In genomic region chr3:28347374-28348285, GRCh38 we compare ENCODE assay signal across 8 cellular contexts. TPM values are rescaled to one million over a fixed set of nuclear protein-coding genes. Genes with fewer than 3 reads are reported as not detected.
DNase-seq lines count a peak whose midpoint lies in the region; ATAC-seq, FAIRE-seq and TF ChIP-seq lines count a peak whose summit lies in the region.

No MANE protein-coding gene starts in this region.

- H3K4me1 ChIP-seq in CD8-positive, alpha-beta memory T cell (ENCODE audit: insufficient read depth, low read length): peaks cover 45% of the 10 kb centered on the region
- H3K4me1 ChIP-seq in Loucy (ENCODE audit: insufficient read depth, low read length, poor library complexity, severe bottlenecking): peaks cover 68% of the 10 kb centered on the region
- H3K4me1 ChIP-seq in GM12878 (ENCODE audit: control insufficient read depth, insufficient read depth, low read length): no peaks in the 10 kb centered on the region
- H3K4me1 ChIP-seq in keratinocyte (ENCODE audit: control insufficient read depth, extremely low read depth, insufficient read depth, low read length): peaks cover 22% of the 10 kb centered on the region

- DNase-seq in CD8-positive, alpha-beta memory T cell: peak in 1 of 5 donors; percentile 14
- DNase-seq in GM12878 (ENCODE audit: low read depth, low spot score) (no peak), keratinocyte (ENCODE audit: low read depth, low spot score) (no peak), stromal cell of bone marrow (ENCODE audit: low read depth) (peak; percentile 71), SW 1271 (lab: John Stamatoyannopoulos, UW) (no peak), UCSD-AML1 (lab: John Stamatoyannopoulos, UW; ENCODE audit: unreplicated experiment) (no peak)

- no peaks in the 10 kb centered on the region for H3K9me2 ChIP-seq in Loucy (replicated peaks; ENCODE audit: low read depth, low read length)

- H2AFZ ChIP-seq in Loucy (ENCODE audit: low read length) (peak overlapping the region; percentile 99), GM12878 (ENCODE audit: control insufficient read depth, low read depth, low read length) (peak overlapping the region; percentile 87), keratinocyte (ENCODE audit: control insufficient read depth, low read length) (peak overlapping the region; percentile 88)

- H3K4me3 Mint-ChIP-seq in CD8-positive, alpha-beta memory T cell: peak overlapping the region; percentile 96 to 100 (median 98)

- H3K9me3 Mint-ChIP-seq in CD8-positive, alpha-beta memory T cell: peaks cover 0 to 11% (median 9%) of the 10 kb centered on the region in 5 donors

- TSS peak; percentile 58 for BruUV-seq in GM12878 (replicated peaks; lab: Mats Ljungman, UMichigan)

- H3K4me3 ChIP-seq in CD8-positive, alpha-beta memory T cell (ENCODE audit: low read length): peak overlapping the region; percentile 92
- H3K4me3 ChIP-seq in Loucy (ENCODE audit: low read length, poor library complexity, severe bottlenecking) (peak overlapping the region; percentile 86), GM12878 (peak overlapping the region; percentile 81), keratinocyte (ENCODE audit: control insufficient read depth in 2 of 3, extremely low read depth in 1 of 3, insufficient read depth in 2 of 3, low read depth in 1 of 3, low read length in 3 of 3) (peak overlapping the region; percentile 62 to 94 (median 91))

- H3K9ac ChIP-seq in Loucy (ENCODE audit: low read depth, low read length, poor library complexity, severe bottlenecking) (peak overlapping the region; percentile 87), GM12878 (ENCODE audit: control insufficient read depth, insufficient read depth, low read length) (peak overlapping the region; percentile 98), keratinocyte (ENCODE audit: control insufficient read depth, extremely low read depth, insufficient read depth, low read length) (peak overlapping the region; percentile 94)

- CTCF ChIA-PET in CD8-positive, alpha-beta memory T cell (lab: Charles Lee): interaction anchor here (1.9 to 4.5 kb wide), 4 partner anchors 11 to 636 kb away, joined by 6 to 26 read pairs (median 14); no protein-coding TSS in a partner anchor
- CTCF ChIA-PET in GM12878 (lab: Yijun Ruan, JAX): interaction anchor here (1.7 to 2.0 kb wide), 4 partner anchors 10 to 636 kb away, joined by 7 to 18 read pairs (median 10); no protein-coding TSS in a partner anchor

- H4K20me1 ChIP-seq in Loucy (ENCODE audit: insufficient read depth, low read length, poor library complexity, severe bottlenecking): peaks cover 12% of the 10 kb centered on the region
- no peaks in the 10 kb centered on the region for H4K20me1 ChIP-seq in GM12878 (ENCODE audit: control insufficient read depth, insufficient read depth)
- no peaks in the 10 kb centered on the region for H4K20me1 ChIP-seq in keratinocyte (ENCODE audit: control insufficient read depth, extremely low read depth, insufficient read depth, low read length)

- peaks cover 60% of the 10 kb centered on the region for H3K79me2 ChIP-seq in Loucy (ENCODE audit: insufficient read depth, low read length)
- H3K79me2 ChIP-seq in GM12878 (ENCODE audit: control insufficient read depth, insufficient read depth, low read length): peaks cover 63% of the 10 kb centered on the region
- H3K79me2 ChIP-seq in keratinocyte (ENCODE audit: control insufficient read depth, insufficient read depth, low read length): peaks cover 52% of the 10 kb centered on the region

- H3K4me1 Mint-ChIP-seq in CD8-positive, alpha-beta memory T cell: peaks cover 62 to 86% (median 80%) of the 10 kb centered on the region in 3 donors

- WGBS in GM12878 (ENCODE audit: insufficient coverage, insufficient replicate concordance, low lambda C conversion rate, missing lambda C conversion rate): 85% methylated on average over 17 of the region's 17 CpGs

- TF ChIP-seq RAD21 in GM12878 (IDR thresholded peaks at IDR 0.05; ENCODE audit: insufficient read depth, low read depth, low read length): no peak

- H3K36me3 ChIP-seq in CD8-positive, alpha-beta memory T cell (ENCODE audit: insufficient read depth, low read length): no peaks in the 10 kb centered on the region
- H3K36me3 ChIP-seq in Loucy (ENCODE audit: insufficient read depth, low read length) (no peaks in the 10 kb centered on the region), GM12878 (ENCODE audit: control insufficient read depth in 2 of 2, insufficient read depth in 2 of 2, low read length in 1 of 2) (no peaks in the 10 kb centered on the region), keratinocyte (ENCODE audit: control insufficient read depth in 2 of 2, extremely low read depth in 1 of 2, insufficient read depth in 2 of 2, low read length in 2 of 2) (no peaks in the 10 kb centered on the region)

- H3K9me1 ChIP-seq in keratinocyte (ENCODE audit: control insufficient read depth, extremely low read depth, insufficient read depth, low read length): no peaks in the 10 kb centered on the region

- no peaks in the 10 kb centered on the region for H3F3A ChIP-seq in Loucy (ENCODE audit: low read depth)

- in situ Hi-C loops in GM12878 (cut with MboI): loop anchor here (10.0 to 25.0 kb wide), 2 partner anchors 863 to 1210 kb away; partner anchors contain the start of gene SLC4A7

- intact Hi-C loops in GM12878 (cut with micrococcal nuclease; ENCODE audit: unreplicated experiment): loop anchor here (10.0 kb wide), 1 partner anchor 863 kb away; the partner anchor contains the start of gene SLC4A7

- FAIRE-seq in GM12878 (lab: Jason Lieb, UNC) (no peak), keratinocyte (lab: Jason Lieb, UNC) (peak; percentile 67)

- H3K36me3 Mint-ChIP-seq in CD8-positive, alpha-beta memory T cell: peaks cover 10 to 29% (median 16%) of the 10 kb centered on the region in 3 donors

- H3K27ac Mint-ChIP-seq in CD8-positive, alpha-beta memory T cell: peak overlapping the region; percentile 95 to 100 (median 99)

- peak overlapping the region; percentile 97 for H3K27ac ChIP-seq in CD8-positive, alpha-beta memory T cell (ENCODE audit: low read depth, low read length)
- H3K27ac ChIP-seq in GM12878 (ENCODE audit: control insufficient read depth, insufficient read depth) (peak overlapping the region; percentile 97), keratinocyte (ENCODE audit: control insufficient read depth, insufficient read depth, low read length) (peak overlapping the region; percentile 98)

- H3K4me2 ChIP-seq in Loucy (ENCODE audit: low read depth, low read length, poor library complexity, severe bottlenecking): peak overlapping the region; percentile 84
- H3K4me2 ChIP-seq in GM12878 (ENCODE audit: control insufficient read depth, insufficient read depth): peak overlapping the region; percentile 84
- H3K4me2 ChIP-seq in keratinocyte (ENCODE audit: control insufficient read depth, extremely low read depth, insufficient read depth, low read depth, low read length): peak overlapping the region; percentile 91

- SMC1A ChIA-PET in GM12878 (lab: Charles Lee; ENCODE audit: uncharacterized antibody, unreplicated experiment): interaction anchor here (0.6 to 2.4 kb wide), 4 partner anchors 8 to 633 kb away, joined by 3 to 7 read pairs (median 4); no protein-coding TSS in a partner anchor

- no peaks in the 10 kb centered on the region for H3K27me3 Mint-ChIP-seq in CD8-positive, alpha-beta memory T cell

- TF ChIP-seq POLR2A in GM12878 (IDR thresholded peaks at IDR 0.05; ENCODE audit: low read depth, low read length): no peak

- TF ChIP-seq CTCF in Loucy (conservative IDR thresholded peaks at IDR 0.05; ENCODE audit: low read length) (no peak), GM12878 (IDR thresholded peaks at IDR 0.05 in 2 of 3, conservative IDR thresholded peaks at IDR 0.05 in 1 of 3; ENCODE audit: control insufficient read depth in 2 of 3, extremely low read depth in 1 of 3, insufficient read depth in 1 of 3, low read depth in 3 of 3, low read length in 3 of 3) (no peak), keratinocyte (optimal IDR thresholded peaks at IDR 0.05 in 1 of 3, IDR thresholded peaks at IDR 0.05 in 1 of 3, conservative IDR thresholded peaks at IDR 0.05 in 1 of 3; ENCODE audit: extremely low read depth in 1 of 3, insufficient read depth in 2 of 3, low read length in 3 of 3) (no peak)

- H3K9me3 ChIP-seq in CD8-positive, alpha-beta memory T cell (ENCODE audit: low read length): no peaks in the 10 kb centered on the region
- H3K9me3 ChIP-seq in Loucy (ENCODE audit: insufficient read depth, low read depth, low read length) (no peaks in the 10 kb centered on the region), GM12878 (replicated peaks; ENCODE audit: control insufficient read depth, insufficient read depth, low read length) (no peaks in the 10 kb centered on the region), keratinocyte (ENCODE audit: control insufficient read depth, low read depth, low read length) (no peaks in the 10 kb centered on the region)

- dilution Hi-C loops in keratinocyte (cut with MboI; ENCODE audit: extremely low pct_ligation_motif_present, low sequenced_read_pairs): no loop called here

- ATAC-seq in GM12878: no peak
- no peak for ATAC-seq in GM18870 (IDR thresholded peaks at IDR 0.05; ENCODE audit: unreplicated experiment)

- POLR2A ChIA-PET in CD8-positive, alpha-beta memory T cell (lab: Charles Lee): interaction anchor here (0.8 to 2.1 kb wide), 4 partner anchors 21 to 1015 kb away, joined by 4 to 14 read pairs (median 9); partner anchors contain the start of gene SLC4A7
- POLR2A ChIA-PET in GM12878 (lab: Charles Lee): interaction anchor here (1.6 to 1.9 kb wide), 2 partner anchors 21 to 636 kb away, joined by 12 to 17 read pairs; no protein-coding TSS in a partner anchor

- no peak for TF ChIP-seq EP300 in GM12878 (IDR thresholded peaks at IDR 0.05; ENCODE audit: borderline replicate concordance in 1 of 2, control insufficient read depth in 1 of 2, low read depth in 2 of 2, low read length in 2 of 2)

- H3K27me3 ChIP-seq in CD8-positive, alpha-beta memory T cell (ENCODE audit: insufficient read depth, low read length, poor library complexity, severe bottlenecking): no peaks in the 10 kb centered on the region
- H3K27me3 ChIP-seq in Loucy (ENCODE audit: insufficient read depth, low read length, poor library complexity, severe bottlenecking): no peaks in the 10 kb centered on the region
- H3K27me3 ChIP-seq in GM12878 (replicated peaks in 1 of 2; ENCODE audit: control insufficient read depth in 2 of 2, insufficient read depth in 2 of 2, low read length in 1 of 2): no peaks in the 10 kb centered on the region
- no peaks in the 10 kb centered on the region for H3K27me3 ChIP-seq in keratinocyte (ENCODE audit: control insufficient read depth, extremely low read depth, insufficient read depth, low read length)

- RAD21 ChIA-PET in GM12878 (lab: Charles Lee; ENCODE audit: unreplicated experiment): interaction anchor here (1.0 to 1.6 kb wide), 2 partner anchors 20 to 21 kb away, joined by 4 to 5 read pairs; no protein-coding TSS in a partner anchor

RNA-seq across cellular contexts. Expression of gene ZCWPW2, which starts 0.9 kb away (rescaled TPM):
- under 1 TPM; 0.20 to 0.27 TPM for total RNA-seq in CD8-positive, alpha-beta memory T cell
- polyA plus RNA-seq in CD8-positive, alpha-beta memory T cell: 0.66 TPM
- total RNA-seq in GM12878 (2013; cell fraction: nucleolus; rRNA removed): 0.32 and 0.38 TPM in 2 replicates
- total RNA-seq in GM12878 (2014; rRNA removed) (not detected in 2 replicates), GM12878 (2014; rRNA removed; fragmentation: Illumina TruSeq; extraction: Trizol) (0.09 and 0.18 TPM in 2 replicates), GM12878 (2021) (not detected in 2 replicates)
- 0.28 TPM for polyA plus RNA-seq in GM12878 (2011; ENCODE audit: low read depth)
- polyA plus RNA-seq in GM12878 (2011; rRNA removed) (0.14 and 0.23 TPM in 2 replicates), GM12878 (2014; fragmentation: Illumina TruSeq; extraction: Trizol) (0.22 TPM in 1 of 2 replicates, not detected in the other), GM12878 (2014; fragmentation: Nextera tagmentation; extraction: Ambion mirVana) (under 1 TPM; 0.31 to 0.37 TPM), GM12878 (2014; rRNA removed) (not detected in 2 replicates), GM12878 (2016; fragmentation: Nextera tagmentation; extraction: Ambion mirVana) (under 1 TPM; 0.09 to 0.38 TPM), keratinocyte (0.24 to 0.58 TPM (median 0.40 TPM) in 3 replicates)
- polyA plus RNA-seq in GM12878 (2011; cell fraction: cytosol; rRNA removed): 0.06 TPM in 1 of 2 replicates, not detected in the other
- polyA plus RNA-seq in GM12878 (2011; cell fraction: nucleus; rRNA removed): not detected in 2 replicates
- 0.27 and 0.31 TPM in 2 replicates for polyA plus RNA-seq in GM12878 (2012)
- not detected in 2 replicates for polyA minus RNA-seq in GM12878 (2011; rRNA and poly(A)+ RNA removed)
- polyA minus RNA-seq in GM12878 (2011; cell fraction: cytosol; rRNA and poly(A)+ RNA removed): not detected in 2 replicates
- polyA minus RNA-seq in GM12878 (2011; cell fraction: nucleus; rRNA and poly(A)+ RNA removed): 0.24 and 0.38 TPM in 2 replicates
- polyA plus RNA-seq in keratinocyte (2011; ENCODE audit: low read depth): 1.2 TPM
- 0.36 and 0.63 TPM in 2 replicates for polyA plus RNA-seq in keratinocyte (2011; cell fraction: cytosol; rRNA removed)
- 0.29 and 0.31 TPM in 2 replicates for polyA plus RNA-seq in keratinocyte (2011; cell fraction: nucleus; rRNA removed)
- polyA plus RNA-seq in keratinocyte (2012; ENCODE audit: low replicate concordance): 0.42 and 0.68 TPM in 2 replicates
- 0.49 TPM in 1 of 3 replicates, not detected in the others for polyA minus RNA-seq in keratinocyte
- not detected for polyA minus RNA-seq in keratinocyte (2011; cell fraction: cytosol; rRNA and poly(A)+ RNA removed)
- polyA minus RNA-seq in keratinocyte (2011; cell fraction: nucleus; rRNA and poly(A)+ RNA removed): not detected in 2 replicates

RNA-seq across cellular contexts. Expression of gene AZI2, which starts 1.0 kb away (rescaled TPM):
- 10 to 100 TPM; 34.5 to 36.4 TPM for total RNA-seq in CD8-positive, alpha-beta memory T cell
- polyA plus RNA-seq in CD8-positive, alpha-beta memory T cell: 51.8 TPM
- total RNA-seq in GM12878 (2013; cell fraction: nucleolus; rRNA removed): 82.5 and 90.1 TPM in 2 replicates
- total RNA-seq in GM12878 (2014; rRNA removed) (19.9 and 23.1 TPM in 2 replicates), GM12878 (2014; rRNA removed; fragmentation: Illumina TruSeq; extraction: Trizol) (35.1 and 35.5 TPM in 2 replicates), GM12878 (2021) (32.6 and 37.8 TPM in 2 replicates)
- 15.9 TPM for polyA plus RNA-seq in GM12878 (2011; ENCODE audit: low read depth)
- polyA plus RNA-seq in GM12878 (2011; rRNA removed) (91.7 and 137 TPM in 2 replicates), GM12878 (2014; fragmentation: Illumina TruSeq; extraction: Trizol) (30.1 and 40.2 TPM in 2 replicates), GM12878 (2014; fragmentation: Nextera tagmentation; extraction: Ambion mirVana) (10 to 100 TPM; 33.4 to 36.2 TPM), GM12878 (2014; rRNA removed) (17.8 and 27.7 TPM in 2 replicates), GM12878 (2016; fragmentation: Nextera tagmentation; extraction: Ambion mirVana) (10 to 100 TPM; 33.4 to 35.6 TPM), keratinocyte (51.2 to 89.1 TPM (median 81.8 TPM) in 3 replicates)
- 30.8 and 42.9 TPM in 2 replicates for polyA plus RNA-seq in GM12878 (2011; cell fraction: cytosol; rRNA removed)
- 109 and 173 TPM in 2 replicates for polyA plus RNA-seq in GM12878 (2011; cell fraction: nucleus; rRNA removed)
- polyA plus RNA-seq in GM12878 (2012): 29.8 and 42.8 TPM in 2 replicates
- polyA minus RNA-seq in GM12878 (2011; rRNA and poly(A)+ RNA removed): 55.8 and 76.1 TPM in 2 replicates
- 17.1 and 17.4 TPM in 2 replicates for polyA minus RNA-seq in GM12878 (2011; cell fraction: cytosol; rRNA and poly(A)+ RNA removed)
- 94.1 and 142 TPM in 2 replicates for polyA minus RNA-seq in GM12878 (2011; cell fraction: nucleus; rRNA and poly(A)+ RNA removed)
- 168 TPM for polyA plus RNA-seq in keratinocyte (2011; ENCODE audit: low read depth)
- 62.5 and 106 TPM in 2 replicates for polyA plus RNA-seq in keratinocyte (2011; cell fraction: cytosol; rRNA removed)
- polyA plus RNA-seq in keratinocyte (2011; cell fraction: nucleus; rRNA removed): 55.3 and 70.5 TPM in 2 replicates
- 54.1 and 62.4 TPM in 2 replicates for polyA plus RNA-seq in keratinocyte (2012; ENCODE audit: low replicate concordance)
- polyA minus RNA-seq in keratinocyte: 10.6 to 46.6 TPM (median 12.1 TPM) in 3 replicates
- 34.1 TPM for polyA minus RNA-seq in keratinocyte (2011; cell fraction: cytosol; rRNA and poly(A)+ RNA removed)
- 18.0 and 36.2 TPM in 2 replicates for polyA minus RNA-seq in keratinocyte (2011; cell fraction: nucleus; rRNA and poly(A)+ RNA removed)
